Comparison of ENCODE assay signal across 20 cellular contexts in the genomic region with DNA sequence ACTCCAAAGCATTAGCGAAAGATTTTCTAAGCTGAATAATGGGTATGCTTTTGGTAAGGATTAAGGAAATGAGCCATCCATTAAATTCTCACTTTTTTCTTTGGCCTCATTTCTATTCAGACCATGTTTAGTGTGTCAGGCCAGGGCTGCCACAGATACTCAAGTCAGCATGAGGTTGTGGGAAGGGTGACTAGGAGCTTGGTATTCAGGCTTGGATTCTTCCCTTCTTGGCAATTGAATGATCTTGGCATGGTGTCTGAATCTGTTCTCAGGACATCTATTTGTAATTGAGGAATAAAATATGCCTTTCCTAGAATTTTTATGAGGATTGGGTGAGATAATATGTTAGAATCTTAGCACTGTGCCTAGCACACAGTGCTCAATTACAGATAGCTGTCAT. TPM values are rescaled to one million over a fixed set of nuclear protein-coding genes. Genes with fewer than 3 reads are reported as not detected.
DNase-seq lines count a peak whose midpoint lies in the region; ATAC-seq, FAIRE-seq and TF ChIP-seq lines count a peak whose summit lies in the region.
"Had no signal": no experiment of that assay in that cellular context is flagged by ENCODE, and none has a peak within 500 bp of the region (broad histone marks: within the 10 kb centered on the region; RNA-seq: fewer than 3 reads in every experiment).

No MANE protein-coding gene starts in this region.

- no peak for TF ChIP-seq POLR2A in GM12892 (IDR thresholded peaks at IDR 0.05; ENCODE audit: low read depth, low read length)

- ATAC-seq in HG02970 (IDR thresholded peaks at IDR 0.05; ENCODE audit: low FRiP score, unreplicated experiment) (no peak), HG03442 (IDR thresholded peaks at IDR 0.05; ENCODE audit: unreplicated experiment) (no peak)
- ATAC-seq: CD8-positive, alpha-beta T cell had no signal

- no peak for FAIRE-seq in GM12892 (lab: Jason Lieb, UNC)

- H3K27ac ChIP-seq in VCaP = peak overlapping the region; percentile 59
- H3K27ac ChIP-seq: BLaER1 treated with 17β-estradiol and CSF1 and Interleukin-3, amounts not matched to agents 10 nM and 100 nM; HL-60; PC-9; RWPE1 had no signal

- TF ChIP-seq CTCF in VCaP (conservative IDR thresholded peaks at IDR 0.05) = no peak

- DNase-seq in EH (ENCODE audit: low read depth) (peak; percentile 45), fibroblast of peridontal ligament (ENCODE audit: extremely low read depth) (peak; percentile 74), NCI-H1092 (lab: John Stamatoyannopoulos, UW) (no peak), GM12892 (ENCODE audit: insufficient read length) (no peak)
- DNase-seq: Calu3; CD8-positive, alpha-beta T cell; EL; H7; HFFc6; NCI-H1436; NCI-H2029; NCI-H526; PC-9; SIG-M5 had no signal

RNA-seq across cellular contexts. Expression of a gene that starts 11.2 kb away (rescaled TPM):
- polyA plus RNA-seq in GM12892 (2012; ENCODE audit: missing spikeins) = 55.0 TPM

Comparison
In these comparisons a context has a peak if more than half of its experiments do, and no peak if none do; other contexts are left out.
1. DNase-seq: peak in EH (single experiment) and fibroblast of peridontal ligament (single experiment); none in NCI-H1092 (single experiment) and GM12892 (single experiment).